ENCODE assay signal across 34 cellular contexts in genomic region chr17:39107141-39107540, GRCh38. TPM values are rescaled to one million over a fixed set of nuclear protein-coding genes. Genes with fewer than 3 reads are reported as not detected.
"Had no signal": no experiment of that assay in that cellular context is flagged by ENCODE, and none has a peak within 500 bp of the region (broad histone marks: within the 10 kb centered on the region; RNA-seq: fewer than 3 reads in every experiment).

No MANE protein-coding gene starts in this region.

- H3K27ac ChIP-seq: heart left ventricle, left lung, ovary, right atrium auricular region, right lobe of liver, skin epidermis, stomach, testis, thyroid gland, transverse colon, upper lobe of left lung, vagina had no signal

- H3K36me3 ChIP-seq: left lung, ovary, right atrium auricular region, right lobe of liver, stomach, thyroid gland, transverse colon, upper lobe of left lung, vagina had no signal

- ATAC-seq: heart left ventricle; left colon; left lung; naive thymus-derived CD8-positive, alpha-beta T cell; right lobe of liver; stimulated activated naive B cell treated with anti-CD40 and anti-IgM and Interleukin-4, amounts not matched to agents 10 μg/mL and 1 μg/mL and 100 μg/mL, for 72 hours; stimulated activated naive CD8-positive, alpha-beta T cell treated with anti-CD3 and anti-CD28 coated beads, Interleukin-15, Interleukin-2, amounts not matched to agents 100 U/mL and 50 U/mL, for 24 hours had no signal

- DNase-seq: hypothalamus; immature natural killer cell; kidney; left colon; left lung; mesendoderm; naive thymus-derived CD8-positive, alpha-beta T cell; nephron progenitor cell; nucleus accumbens; ovary; right lobe of liver; stimulated activated CD4-positive, alpha-beta T cell treated with anti-CD3 and anti-CD28 coated beads, Interleukin-12 subunit alpha, Interleukin-12 subunit beta, amount 100 ng/mL, for 4 hours; stimulated activated CD4-positive, alpha-beta T cell treated with anti-CD3 and anti-CD28 coated beads, Interleukin-15, amount 100 ng/mL, for 24 hours; stimulated activated CD4-positive, alpha-beta T cell treated with anti-CD3 and anti-CD28 coated beads, Interleukin-2, amount 100 ng/mL, for 24 hours; stimulated activated CD4-positive, alpha-beta T cell treated with anti-CD3 and anti-CD28 coated beads, Interleukin-4, amount 100 ng/mL, for 1 hour; stimulated activated naive B cell treated with anti-CD40 and anti-IgM and Interleukin-4, amounts not matched to agents 10 μg/mL and 1 μg/mL and 100 μg/mL, for 72 hours; stimulated activated naive CD8-positive, alpha-beta T cell treated with anti-CD3 and anti-CD28 coated beads, Interleukin-15, Interleukin-2, amounts not matched to agents 100 U/mL and 50 U/mL, for 24 hours; stomach; testis; thyroid gland; transverse colon; upper lobe of left lung had no signal

- H3K36me3 Mint-ChIP-seq: mesothelial cell of epicardium; stimulated activated naive B cell treated with anti-CD40 and anti-IgM and Interleukin-4, amounts not matched to agents 10 μg/mL and 1 μg/mL and 100 μg/mL, for 72 hours had no signal

- H3K4me3 ChIP-seq: heart left ventricle, left lung, lung, ovary, right atrium auricular region, right lobe of liver, skin epidermis, stomach, testis, thyroid gland, transverse colon, upper lobe of left lung, vagina had no signal

- H3K9me3 Mint-ChIP-seq: immature natural killer cell; mesothelial cell of epicardium; naive thymus-derived CD8-positive, alpha-beta T cell; nephron progenitor cell; stimulated activated naive B cell treated with anti-CD40 and anti-IgM and Interleukin-4, amounts not matched to agents 10 μg/mL and 1 μg/mL and 100 μg/mL, for 72 hours had no signal

- H3K27me3 Mint-ChIP-seq: naive thymus-derived CD8-positive, alpha-beta T cell had no signal

- H3K9me3 ChIP-seq: heart left ventricle, left lung, ovary, right atrium auricular region, right lobe of liver, stomach, testis, thyroid gland, transverse colon, upper lobe of left lung, vagina had no signal

- H3K4me3 Mint-ChIP-seq: immature natural killer cell; mesothelial cell of epicardium; naive thymus-derived CD8-positive, alpha-beta T cell; nephron progenitor cell; stimulated activated naive B cell treated with anti-CD40 and anti-IgM and Interleukin-4, amounts not matched to agents 10 μg/mL and 1 μg/mL and 100 μg/mL, for 72 hours had no signal

- H3K27ac Mint-ChIP-seq: progenitor cell of endocrine pancreas; stimulated activated naive B cell treated with anti-CD40 and anti-IgM and Interleukin-4, amounts not matched to agents 10 μg/mL and 1 μg/mL and 100 μg/mL, for 72 hours had no signal

- H3K27me3 ChIP-seq: heart left ventricle, ovary, right atrium auricular region, right lobe of liver, stomach, testis, thyroid gland, transverse colon, upper lobe of left lung, vagina had no signal

- H3K4me1 ChIP-seq: left lung, transverse colon, vagina had no signal

RNA-seq across cellular contexts. Expression of gene PLXDC1, which starts 44.3 kb away (rescaled TPM):
- total RNA-seq: pulmonary artery endothelial cell, renal cortical epithelial cell had no signal

RNA-seq across cellular contexts. Expression of gene ARL5C, which starts 58.8 kb away (rescaled TPM):
- total RNA-seq: heart left ventricle; kidney; left lung; liver; lung; mesothelial cell of epicardium; mononuclear cell; naive thymus-derived CD8-positive, alpha-beta T cell; ovary; progenitor cell of endocrine pancreas; pulmonary artery endothelial cell; renal cortical epithelial cell; right atrium auricular region; right lobe of liver; stomach; testis; thyroid gland; transverse colon; vagina had no signal
- polyA plus RNA-seq: heart left ventricle; immature natural killer cell; liver; lung; naive thymus-derived CD8-positive, alpha-beta T cell; ovary; stomach; urinary bladder had no signal
